Comparison of ENCODE assay signal across 10 cellular contexts in the genomic region with DNA sequence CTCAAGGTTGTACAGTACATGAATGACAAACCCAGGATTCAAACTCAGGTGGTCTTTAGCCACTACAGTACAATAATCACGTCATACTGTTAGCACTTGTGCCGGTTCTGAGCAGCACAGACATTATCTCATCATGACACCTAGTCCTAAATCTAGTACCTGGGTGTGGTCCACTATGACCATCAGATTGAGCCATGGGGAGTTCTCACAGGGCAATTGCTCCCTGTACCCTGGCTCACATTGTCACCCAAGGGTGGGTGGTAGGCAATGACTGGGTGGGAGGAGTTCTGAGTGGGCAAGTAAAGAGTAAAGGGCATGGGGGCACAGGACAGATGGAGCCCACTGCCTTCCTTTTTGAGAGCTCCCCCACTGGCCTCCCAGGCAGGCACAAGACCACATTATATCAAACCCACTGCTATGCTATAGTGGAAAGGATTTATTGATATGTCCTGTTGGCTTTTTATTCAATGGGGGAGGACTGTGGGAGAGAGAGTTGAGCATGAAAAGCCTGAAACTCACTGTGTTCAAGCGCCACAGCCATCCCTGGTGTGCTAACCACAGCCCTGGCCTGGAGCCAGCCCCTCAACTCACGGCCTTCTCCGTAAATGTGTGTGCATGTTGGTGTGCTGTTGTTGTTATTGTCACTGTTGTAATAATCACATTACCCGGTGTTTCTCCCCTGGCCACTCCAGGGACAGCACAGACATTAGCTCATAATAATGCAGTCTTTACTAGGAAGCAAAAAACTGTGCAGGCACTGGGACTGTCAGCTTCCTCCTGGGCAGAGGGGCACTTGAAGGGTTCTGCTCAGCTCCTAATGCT. TPM values are rescaled to one million over a fixed set of nuclear protein-coding genes. Genes with fewer than 3 reads are reported as not detected.
DNase-seq lines count a peak whose midpoint lies in the region; ATAC-seq, FAIRE-seq and TF ChIP-seq lines count a peak whose summit lies in the region.
"Had no signal": no experiment of that assay in that cellular context is flagged by ENCODE, and none has a peak within 500 bp of the region (broad histone marks: within the 10 kb centered on the region; RNA-seq: fewer than 3 reads in every experiment).

No MANE protein-coding gene starts in this region.

- H3K27ac Mint-ChIP-seq in stimulated activated naive CD8-positive, alpha-beta T cell treated with anti-CD3 and anti-CD28 coated beads, Interleukin-15, amount 100 ng/mL, for 72 hours, result peak overlapping the region; percentile 66
- H3K27ac Mint-ChIP-seq in brain, result peak overlapping the region; percentile 51 to 87 (median 74)

- no peak for ATAC-seq in stimulated activated naive CD8-positive, alpha-beta T cell treated with anti-CD3 and anti-CD28 coated beads, Interleukin-15, amount 100 ng/mL, for 72 hours
- ATAC-seq in stimulated activated naive CD8-positive, alpha-beta T cell treated with anti-CD3 and anti-CD28 coated beads, Interleukin-15, Interleukin-2, amounts not matched to agents 100 U/mL and 50 U/mL, for 24 hours, result no peak
- ATAC-seq in GM18870 (IDR thresholded peaks at IDR 0.05; ENCODE audit: unreplicated experiment) (no peak), GM19467 (IDR thresholded peaks at IDR 0.05; ENCODE audit: unreplicated experiment) (no peak)

- peaks cover 6% of the 10 kb centered on the region for H3K27me3 Mint-ChIP-seq in stimulated activated naive CD8-positive, alpha-beta T cell treated with anti-CD3 and anti-CD28 coated beads, Interleukin-15, amount 100 ng/mL, for 72 hours
- H3K27me3 Mint-ChIP-seq in brain, result no peaks in the 10 kb centered on the region

- no peaks in the 10 kb centered on the region for H3K36me3 Mint-ChIP-seq in brain

- in situ Hi-C loops in GM13976 (cut with MboI; ENCODE audit: low sequenced_read_pairs, unreplicated experiment), result no loop called here

- no peak overlapping the region for H3K4me3 Mint-ChIP-seq in stimulated activated naive CD8-positive, alpha-beta T cell treated with anti-CD3 and anti-CD28 coated beads, Interleukin-15, amount 100 ng/mL, for 72 hours
- no peak overlapping the region for H3K4me3 Mint-ChIP-seq in brain

- FAIRE-seq in D721Med (lab: Jason Lieb, UNC), result no peak

- no peak for DNase-seq in stimulated activated naive CD8-positive, alpha-beta T cell treated with anti-CD3 and anti-CD28 coated beads, Interleukin-15, amount 100 ng/mL, for 72 hours
- DNase-seq in stimulated activated naive CD8-positive, alpha-beta T cell treated with anti-CD3 and anti-CD28 coated beads, Interleukin-15, Interleukin-2, amounts not matched to agents 100 U/mL and 50 U/mL, for 24 hours, result no peak
- DNase-seq in medulla oblongata (ENCODE audit: extremely low spot score) (peak; percentile 58), D721Med (ENCODE audit: insufficient read length, low spot score) (no peak), GM13976 (ENCODE audit: low spot score) (no peak)
- DNase-seq: activated CD8-positive, alpha-beta memory T cell treated with anti-CD3 and anti-CD28 coated beads for 24 hours; SIG-M5 had no signal

- no peaks in the 10 kb centered on the region for H3K9me3 Mint-ChIP-seq in stimulated activated naive CD8-positive, alpha-beta T cell treated with anti-CD3 and anti-CD28 coated beads, Interleukin-15, amount 100 ng/mL, for 72 hours
- peaks cover 0 to 2% (median 0%) of the 10 kb centered on the region in 5 experiments for H3K9me3 Mint-ChIP-seq in brain

- TF ChIP-seq CTCF in brain (conservative IDR thresholded peaks at IDR 0.05), result no peak
- TF ChIP-seq CTCF in D721Med (IDR thresholded peaks at IDR 0.05; ENCODE audit: insufficient read depth, missing control alignments), result no peak
- no peak for TF ChIP-seq CTCF in GM13976 (IDR thresholded peaks at IDR 0.05; ENCODE audit: borderline replicate concordance, control extremely low read depth, extremely low read depth, insufficient read depth, missing control alignments)

- H3K4me1 Mint-ChIP-seq in stimulated activated naive CD8-positive, alpha-beta T cell treated with anti-CD3 and anti-CD28 coated beads, Interleukin-15, amount 100 ng/mL, for 72 hours, result peaks cover 9% of the 10 kb centered on the region
- H3K4me1 Mint-ChIP-seq in brain, result peaks cover 34% of the 10 kb centered on the region

RNA-seq across cellular contexts. Expression of a gene that starts 27.3 kb away (rescaled TPM):
- 14.5 TPM for polyA plus RNA-seq in brain (ENCODE audit: insufficient read depth, low read depth, low replicate concordance)
